Comparison of ENCODE assay signal across 30 cellular contexts in genomic region chr3:146476094-146476740, GRCh38. TPM values are rescaled to one million over a fixed set of nuclear protein-coding genes. Genes with fewer than 3 reads are reported as not detected.
"Had no signal": no experiment of that assay in that cellular context is flagged by ENCODE, and none has a peak within 500 bp of the region (broad histone marks: within the 10 kb centered on the region; RNA-seq: fewer than 3 reads in every experiment).

No MANE protein-coding gene starts in this region.

- ATAC-seq: activated CD8-positive, alpha-beta T cell treated with anti-CD3 and anti-CD28 coated beads for 36 hours; activated T-cell treated with anti-CD3 and anti-CD28 coated beads, Interleukin-2, amount 50 U/mL, for 72 hours; activated T-helper 17 cell treated with anti-CD3 and anti-CD28 coated beads, Interleukin-2, amount 50 U/mL, for 72 hours; PC-3 had no signal

- H3K4me3 ChIP-seq: ascending aorta, breast epithelium had no signal

- H3K9me3 Mint-ChIP-seq: activated CD8-positive, alpha-beta T cell treated with anti-CD3 and anti-CD28 coated beads for 36 hours had no signal

- H3K36me3 ChIP-seq: ascending aorta, breast epithelium, WERI-Rb-1 had no signal

- H3K27me3 ChIP-seq: ascending aorta, breast epithelium had no signal

- H3K4me3 Mint-ChIP-seq: activated CD4-positive, alpha-beta T cell treated with anti-CD3 and anti-CD28 coated beads, Interleukin-2, amount 10 ng/mL, durations not matched to agents 24 days and 14 days; activated CD8-positive, alpha-beta T cell treated with anti-CD3 and anti-CD28 coated beads for 36 hours; activated naive CD8-positive, alpha-beta T cell treated with anti-CD3 and anti-CD28 coated beads for 36 hours; activated T-cell treated with anti-CD3 and anti-CD28 coated beads, Interleukin-2, amount 50 U/mL, for 72 hours; activated T-helper 17 cell treated with anti-CD3 and anti-CD28 coated beads, Interleukin-2, amount 50 U/mL, for 72 hours had no signal

- H3K36me3 Mint-ChIP-seq: activated naive CD8-positive, alpha-beta T cell treated with anti-CD3 and anti-CD28 coated beads for 36 hours had no signal

- H3K4me1 Mint-ChIP-seq: activated CD4-positive, alpha-beta T cell treated with anti-CD3 and anti-CD28 coated beads, Interleukin-2, amount 10 ng/mL, durations not matched to agents 24 days and 14 days; activated naive CD8-positive, alpha-beta T cell treated with anti-CD3 and anti-CD28 coated beads for 36 hours; activated T-helper 17 cell treated with anti-CD3 and anti-CD28 coated beads, Interleukin-2, amount 50 U/mL, for 72 hours had no signal

- H3K4me1 ChIP-seq: ascending aorta, breast epithelium had no signal

- H3K27ac Mint-ChIP-seq: activated CD4-positive, alpha-beta T cell treated with anti-CD3 and anti-CD28 coated beads, Interleukin-2, amount 10 ng/mL, durations not matched to agents 24 days and 14 days; activated CD8-positive, alpha-beta T cell treated with anti-CD3 and anti-CD28 coated beads for 36 hours; activated naive CD8-positive, alpha-beta T cell treated with anti-CD3 and anti-CD28 coated beads for 36 hours; activated T-cell treated with anti-CD3 and anti-CD28 coated beads, Interleukin-2, amount 50 U/mL, for 72 hours; activated T-helper 17 cell treated with anti-CD3 and anti-CD28 coated beads, Interleukin-2, amount 50 U/mL, for 72 hours had no signal

- DNase-seq: activated CD4-positive, alpha-beta T cell treated with anti-CD3 and anti-CD28 coated beads, Interleukin-2, amount 10 ng/mL, durations not matched to agents 24 days and 14 days; activated CD4-positive, alpha-beta T cell treated with anti-CD3 and anti-CD28 coated beads, Interleukin-2, amount 50 U/mL, for 4 hours; activated CD8-positive, alpha-beta T cell treated with anti-CD3 and anti-CD28 coated beads for 36 hours; activated effector memory CD4-positive, alpha-beta T cell treated with anti-CD3 and anti-CD28 coated beads, Interleukin-2, amount 50 U/mL, for 16 hours; activated naive CD4-positive, alpha-beta T cell; activated naive CD4-positive, alpha-beta T cell treated with anti-CD3 and anti-CD28 coated beads, Interleukin-2, amount 50 U/mL, for 16 hours; activated naive CD8-positive, alpha-beta T cell treated with anti-CD3 and anti-CD28 coated beads for 36 hours; activated T-cell treated with anti-CD3 and anti-CD28 coated beads, Interleukin-2, amount 50 U/mL, for 1 hour; activated T-cell treated with anti-CD3 and anti-CD28 coated beads, Interleukin-2, amount 50 U/mL, for 72 hours; amniotic stem cell; NCI-H1105; NCI-H1417 treated with DMSO at 0.1 percent for 48 hours; NCI-H1930; NCI-H2081 treated with DMSO at 0.1 percent for 48 hours; NCI-H226; NCI-H446 treated with DMSO at 0.1 percent for 48 hours; NCI-H524 treated with DMSO at 0.1 percent for 48 hours; PC-3; Right ventricle myocardium superior; SW 1271; T-helper 1 cell; T-helper 2 cell; T-helper 9 cell; WERI-Rb-1 had no signal

- H3K9me3 ChIP-seq: ascending aorta, breast epithelium had no signal

- H3K27ac ChIP-seq: ascending aorta, breast epithelium, RWPE1, WERI-Rb-1 had no signal

RNA-seq across cellular contexts. Expression of gene PLSCR2, which starts 6.9 kb away (rescaled TPM):
- total RNA-seq: activated CD4-positive, alpha-beta T cell treated with anti-CD3 and anti-CD28 coated beads, Interleukin-2, amount 10 ng/mL, durations not matched to agents 24 days and 14 days; activated CD8-positive, alpha-beta memory T cell treated with anti-CD3 and anti-CD28 coated beads for 36 hours; activated CD8-positive, alpha-beta T cell treated with anti-CD3 and anti-CD28 coated beads for 36 hours; activated naive CD8-positive, alpha-beta T cell treated with anti-CD3 and anti-CD28 coated beads for 36 hours; activated T-helper 17 cell treated with anti-CD3 and anti-CD28 coated beads, Interleukin-2, amount 50 U/mL, for 72 hours; ascending aorta; MCF 10A; PC-3; Right ventricle myocardium superior had no signal
